1 cellular context compared by ENCODE assay signal in the genomic region with DNA sequence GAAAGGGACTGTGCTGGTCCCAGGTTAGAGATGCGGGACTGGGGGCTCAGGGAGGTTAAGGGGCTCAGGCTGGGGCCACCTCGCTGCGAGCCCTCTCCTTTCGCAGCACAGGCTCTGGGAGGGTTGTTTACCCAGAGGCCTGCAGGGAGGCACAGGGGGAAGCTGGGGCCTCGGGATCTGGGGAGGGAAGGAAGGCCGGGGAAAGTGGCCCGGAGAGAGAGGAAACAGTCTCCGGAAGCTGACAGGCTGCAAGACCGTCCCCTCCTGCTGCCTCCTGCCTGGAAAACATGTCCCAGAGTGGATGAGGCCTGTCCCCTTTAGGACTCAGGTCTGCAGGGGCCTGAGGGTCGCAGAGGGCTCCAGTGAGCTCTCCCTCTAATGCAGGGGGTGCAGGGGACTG.
TF ChIP-seq lines count a peak whose summit lies in the region.

No MANE protein-coding gene starts in this region.

TF ChIP-seq in HepG2, 621 proteins besides CTCF, POLR2A, EP300 and RAD21 (continued from another document and continues in another):
- TF ChIP-seq, protein P1, sequence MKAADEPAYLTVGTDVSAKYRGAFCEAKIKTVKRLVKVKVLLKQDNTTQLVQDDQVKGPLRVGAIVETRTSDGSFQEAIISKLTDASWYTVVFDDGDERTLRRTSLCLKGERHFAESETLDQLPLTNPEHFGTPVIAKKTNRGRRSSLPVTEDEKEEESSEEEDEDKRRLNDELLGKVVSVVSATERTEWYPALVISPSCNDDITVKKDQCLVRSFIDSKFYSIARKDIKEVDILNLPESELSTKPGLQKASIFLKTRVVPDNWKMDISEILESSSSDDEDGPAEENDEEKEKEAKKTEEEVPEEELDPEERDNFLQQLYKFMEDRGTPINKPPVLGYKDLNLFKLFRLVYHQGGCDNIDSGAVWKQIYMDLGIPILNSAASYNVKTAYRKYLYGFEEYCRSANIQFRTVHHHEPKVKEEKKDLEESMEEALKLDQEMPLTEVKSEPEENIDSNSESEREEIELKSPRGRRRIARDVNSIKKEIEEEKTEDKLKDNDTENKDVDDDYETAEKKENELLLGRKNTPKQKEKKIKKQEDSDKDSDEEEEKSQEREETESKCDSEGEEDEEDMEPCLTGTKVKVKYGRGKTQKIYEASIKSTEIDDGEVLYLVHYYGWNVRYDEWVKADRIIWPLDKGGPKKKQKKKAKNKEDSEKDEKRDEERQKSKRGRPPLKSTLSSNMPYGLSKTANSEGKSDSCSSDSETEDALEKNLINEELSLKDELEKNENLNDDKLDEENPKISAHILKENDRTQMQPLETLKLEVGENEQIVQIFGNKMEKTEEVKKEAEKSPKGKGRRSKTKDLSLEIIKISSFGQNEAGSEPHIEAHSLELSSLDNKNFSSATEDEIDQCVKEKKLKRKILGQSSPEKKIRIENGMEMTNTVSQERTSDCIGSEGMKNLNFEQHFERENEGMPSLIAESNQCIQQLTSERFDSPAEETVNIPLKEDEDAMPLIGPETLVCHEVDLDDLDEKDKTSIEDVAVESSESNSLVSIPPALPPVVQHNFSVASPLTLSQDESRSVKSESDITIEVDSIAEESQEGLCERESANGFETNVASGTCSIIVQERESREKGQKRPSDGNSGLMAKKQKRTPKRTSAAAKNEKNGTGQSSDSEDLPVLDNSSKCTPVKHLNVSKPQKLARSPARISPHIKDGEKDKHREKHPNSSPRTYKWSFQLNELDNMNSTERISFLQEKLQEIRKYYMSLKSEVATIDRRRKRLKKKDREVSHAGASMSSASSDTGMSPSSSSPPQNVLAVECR (CRISPR knock-in tag; IDR thresholded peaks at IDR 0.05; ENCODE audit: borderline replicate concordance): peak; percentile 23; the same call in 1 of the 2 replicates
- TF ChIP-seq RNF2 (conservative IDR thresholded peaks at IDR 0.05; ENCODE audit: low read depth) (no peak), ZNF670 (CRISPR knock-in tag; IDR thresholded peaks at IDR 0.05; ENCODE audit: borderline replicate concordance) (no peak), SNAPC2 (CRISPR knock-in tag; IDR thresholded peaks at IDR 0.05) (no peak), ZNF839 (CRISPR knock-in tag; IDR thresholded peaks at IDR 0.05; ENCODE audit: borderline replicate concordance) (no peak), KDM6A (CRISPR knock-in tag; IDR thresholded peaks at IDR 0.05; ENCODE audit: low read depth) (peak; percentile 64; the same call in 1 of the 2 replicates), TP53 (CRISPR knock-in tag; conservative IDR thresholded peaks at IDR 0.05) (no peak), DNMT1 (CRISPR knock-in tag; IDR thresholded peaks at IDR 0.05) (no peak), TRIM24 (CRISPR knock-in tag; IDR thresholded peaks at IDR 0.05) (no peak), ZNF766 (CRISPR knock-in tag; IDR thresholded peaks at IDR 0.05; ENCODE audit: borderline replicate concordance) (no peak), KAT8 (CRISPR knock-in tag; IDR thresholded peaks at IDR 0.05) (0 out of 2 replicates have a peak, but pooled peaks have one; percentile 30), ZNF674 (CRISPR knock-in tag; IDR thresholded peaks at IDR 0.05; ENCODE audit: low read depth) (no peak), ZNF335 (CRISPR knock-in tag; IDR thresholded peaks at IDR 0.05) (no peak), ZFX (CRISPR knock-in tag; IDR thresholded peaks at IDR 0.05; ENCODE audit: low read depth) (peak; percentile 74), HNF4A (CRISPR knock-in tag; IDR thresholded peaks at IDR 0.05) (no peak), ZBTB21 (CRISPR knock-in tag; IDR thresholded peaks at IDR 0.05) (no peak), ARID2 (CRISPR knock-in tag; IDR thresholded peaks at IDR 0.05; ENCODE audit: borderline replicate concordance) (no peak), SMAD3 (CRISPR knock-in tag; IDR thresholded peaks at IDR 0.05) (no peak), PTBP1 (IDR thresholded peaks at IDR 0.05; ENCODE audit: low read depth, low read length, poor library complexity, severe bottlenecking) (no peak), ZNF543 (CRISPR knock-in tag; IDR thresholded peaks at IDR 0.05) (0 out of 2 replicates have a peak, but pooled peaks have one; percentile 55), ZNF34 (CRISPR knock-in tag; IDR thresholded peaks at IDR 0.05; ENCODE audit: borderline replicate concordance) (no peak), ZNF614 (CRISPR knock-in tag; IDR thresholded peaks at IDR 0.05; ENCODE audit: borderline replicate concordance) (no peak), GABPA (IDR thresholded peaks at IDR 0.05; ENCODE audit: low read depth, low read length) (0 out of 2 replicates have a peak, but pooled peaks have one; percentile 25), GABPA (CRISPR knock-in tag; IDR thresholded peaks at IDR 0.05; ENCODE audit: low read depth) (peak; percentile 66), REXO4 (CRISPR knock-in tag; IDR thresholded peaks at IDR 0.05; ENCODE audit: borderline replicate concordance) (no peak), SNAI1 (CRISPR knock-in tag; IDR thresholded peaks at IDR 0.05; ENCODE audit: borderline replicate concordance) (no peak), ZNF790 (CRISPR knock-in tag; IDR thresholded peaks at IDR 0.05; ENCODE audit: borderline replicate concordance) (no peak), ZNF563 (CRISPR knock-in tag; IDR thresholded peaks at IDR 0.05) (0 out of 2 replicates have a peak, but pooled peaks have one; percentile 34), MTA3 (CRISPR knock-in tag; IDR thresholded peaks at IDR 0.05) (no peak), PHF8 (CRISPR knock-in tag; IDR thresholded peaks at IDR 0.05) (no peak)
- TF ChIP-seq, protein P2, sequence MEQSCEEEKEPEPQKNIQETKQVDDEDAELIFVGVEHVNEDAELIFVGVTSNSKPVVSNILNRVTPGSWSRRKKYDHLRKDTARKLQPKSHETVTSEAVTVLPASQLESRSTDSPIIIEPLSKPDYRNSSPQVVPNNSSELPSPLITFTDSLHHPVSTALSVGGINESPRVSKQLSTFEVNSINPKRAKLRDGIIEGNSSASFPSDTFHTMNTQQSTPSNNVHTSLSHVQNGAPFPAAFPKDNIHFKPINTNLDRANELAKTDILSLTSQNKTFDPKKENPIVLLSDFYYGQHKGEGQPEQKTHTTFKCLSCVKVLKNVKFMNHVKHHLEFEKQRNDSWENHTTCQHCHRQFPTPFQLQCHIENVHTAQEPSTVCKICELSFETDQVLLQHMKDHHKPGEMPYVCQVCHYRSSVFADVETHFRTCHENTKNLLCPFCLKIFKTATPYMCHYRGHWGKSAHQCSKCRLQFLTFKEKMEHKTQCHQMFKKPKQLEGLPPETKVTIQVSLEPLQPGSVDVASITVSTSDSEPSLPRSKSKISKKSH (CRISPR knock-in tag; IDR thresholded peaks at IDR 0.05; ENCODE audit: borderline replicate concordance): no peak
- TF ChIP-seq, protein P3, sequence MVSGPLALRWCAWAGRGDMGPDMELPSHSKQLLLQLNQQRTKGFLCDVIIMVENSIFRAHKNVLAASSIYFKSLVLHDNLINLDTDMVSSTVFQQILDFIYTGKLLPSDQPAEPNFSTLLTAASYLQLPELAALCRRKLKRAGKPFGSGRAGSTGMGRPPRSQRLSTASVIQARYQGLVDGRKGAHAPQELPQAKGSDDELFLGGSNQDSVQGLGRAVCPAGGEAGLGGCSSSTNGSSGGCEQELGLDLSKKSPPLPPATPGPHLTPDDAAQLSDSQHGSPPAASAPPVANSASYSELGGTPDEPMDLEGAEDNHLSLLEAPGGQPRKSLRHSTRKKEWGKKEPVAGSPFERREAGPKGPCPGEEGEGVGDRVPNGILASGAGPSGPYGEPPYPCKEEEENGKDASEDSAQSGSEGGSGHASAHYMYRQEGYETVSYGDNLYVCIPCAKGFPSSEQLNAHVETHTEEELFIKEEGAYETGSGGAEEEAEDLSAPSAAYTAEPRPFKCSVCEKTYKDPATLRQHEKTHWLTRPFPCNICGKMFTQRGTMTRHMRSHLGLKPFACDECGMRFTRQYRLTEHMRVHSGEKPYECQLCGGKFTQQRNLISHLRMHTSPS (CRISPR knock-in tag; IDR thresholded peaks at IDR 0.05; ENCODE audit: low read depth): no peak
- TF ChIP-seq, protein P4, sequence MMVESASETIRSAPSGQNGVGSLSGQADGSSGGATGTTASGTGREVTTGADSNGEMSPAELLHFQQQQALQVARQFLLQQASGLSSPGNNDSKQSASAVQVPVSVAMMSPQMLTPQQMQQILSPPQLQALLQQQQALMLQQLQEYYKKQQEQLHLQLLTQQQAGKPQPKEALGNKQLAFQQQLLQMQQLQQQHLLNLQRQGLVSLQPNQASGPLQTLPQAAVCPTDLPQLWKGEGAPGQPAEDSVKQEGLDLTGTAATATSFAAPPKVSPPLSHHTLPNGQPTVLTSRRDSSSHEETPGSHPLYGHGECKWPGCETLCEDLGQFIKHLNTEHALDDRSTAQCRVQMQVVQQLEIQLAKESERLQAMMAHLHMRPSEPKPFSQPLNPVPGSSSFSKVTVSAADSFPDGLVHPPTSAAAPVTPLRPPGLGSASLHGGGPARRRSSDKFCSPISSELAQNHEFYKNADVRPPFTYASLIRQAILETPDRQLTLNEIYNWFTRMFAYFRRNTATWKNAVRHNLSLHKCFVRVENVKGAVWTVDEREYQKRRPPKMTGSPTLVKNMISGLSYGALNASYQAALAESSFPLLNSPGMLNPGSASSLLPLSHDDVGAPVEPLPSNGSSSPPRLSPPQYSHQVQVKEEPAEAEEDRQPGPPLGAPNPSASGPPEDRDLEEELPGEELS (CRISPR knock-in tag; IDR thresholded peaks at IDR 0.05): peak; percentile 54; the same call in 1 of the 2 replicates
- TF ChIP-seq, protein P5, sequence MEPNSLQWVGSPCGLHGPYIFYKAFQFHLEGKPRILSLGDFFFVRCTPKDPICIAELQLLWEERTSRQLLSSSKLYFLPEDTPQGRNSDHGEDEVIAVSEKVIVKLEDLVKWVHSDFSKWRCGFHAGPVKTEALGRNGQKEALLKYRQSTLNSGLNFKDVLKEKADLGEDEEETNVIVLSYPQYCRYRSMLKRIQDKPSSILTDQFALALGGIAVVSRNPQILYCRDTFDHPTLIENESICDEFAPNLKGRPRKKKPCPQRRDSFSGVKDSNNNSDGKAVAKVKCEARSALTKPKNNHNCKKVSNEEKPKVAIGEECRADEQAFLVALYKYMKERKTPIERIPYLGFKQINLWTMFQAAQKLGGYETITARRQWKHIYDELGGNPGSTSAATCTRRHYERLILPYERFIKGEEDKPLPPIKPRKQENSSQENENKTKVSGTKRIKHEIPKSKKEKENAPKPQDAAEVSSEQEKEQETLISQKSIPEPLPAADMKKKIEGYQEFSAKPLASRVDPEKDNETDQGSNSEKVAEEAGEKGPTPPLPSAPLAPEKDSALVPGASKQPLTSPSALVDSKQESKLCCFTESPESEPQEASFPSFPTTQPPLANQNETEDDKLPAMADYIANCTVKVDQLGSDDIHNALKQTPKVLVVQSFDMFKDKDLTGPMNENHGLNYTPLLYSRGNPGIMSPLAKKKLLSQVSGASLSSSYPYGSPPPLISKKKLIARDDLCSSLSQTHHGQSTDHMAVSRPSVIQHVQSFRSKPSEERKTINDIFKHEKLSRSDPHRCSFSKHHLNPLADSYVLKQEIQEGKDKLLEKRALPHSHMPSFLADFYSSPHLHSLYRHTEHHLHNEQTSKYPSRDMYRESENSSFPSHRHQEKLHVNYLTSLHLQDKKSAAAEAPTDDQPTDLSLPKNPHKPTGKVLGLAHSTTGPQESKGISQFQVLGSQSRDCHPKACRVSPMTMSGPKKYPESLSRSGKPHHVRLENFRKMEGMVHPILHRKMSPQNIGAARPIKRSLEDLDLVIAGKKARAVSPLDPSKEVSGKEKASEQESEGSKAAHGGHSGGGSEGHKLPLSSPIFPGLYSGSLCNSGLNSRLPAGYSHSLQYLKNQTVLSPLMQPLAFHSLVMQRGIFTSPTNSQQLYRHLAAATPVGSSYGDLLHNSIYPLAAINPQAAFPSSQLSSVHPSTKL (CRISPR knock-in tag; IDR thresholded peaks at IDR 0.05): peak; percentile 40
- TF ChIP-seq, protein P6, sequence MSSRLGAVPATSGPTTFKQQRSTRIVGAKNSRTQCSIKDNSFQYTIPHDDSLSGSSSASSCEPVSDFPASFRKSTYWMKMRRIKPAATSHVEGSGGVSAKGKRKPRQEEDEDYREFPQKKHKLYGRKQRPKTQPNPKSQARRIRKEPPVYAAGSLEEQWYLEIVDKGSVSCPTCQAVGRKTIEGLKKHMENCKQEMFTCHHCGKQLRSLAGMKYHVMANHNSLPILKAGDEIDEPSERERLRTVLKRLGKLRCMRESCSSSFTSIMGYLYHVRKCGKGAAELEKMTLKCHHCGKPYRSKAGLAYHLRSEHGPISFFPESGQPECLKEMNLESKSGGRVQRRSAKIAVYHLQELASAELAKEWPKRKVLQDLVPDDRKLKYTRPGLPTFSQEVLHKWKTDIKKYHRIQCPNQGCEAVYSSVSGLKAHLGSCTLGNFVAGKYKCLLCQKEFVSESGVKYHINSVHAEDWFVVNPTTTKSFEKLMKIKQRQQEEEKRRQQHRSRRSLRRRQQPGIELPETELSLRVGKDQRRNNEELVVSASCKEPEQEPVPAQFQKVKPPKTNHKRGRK (CRISPR knock-in tag; IDR thresholded peaks at IDR 0.05): no peak
- TF ChIP-seq, protein P7, sequence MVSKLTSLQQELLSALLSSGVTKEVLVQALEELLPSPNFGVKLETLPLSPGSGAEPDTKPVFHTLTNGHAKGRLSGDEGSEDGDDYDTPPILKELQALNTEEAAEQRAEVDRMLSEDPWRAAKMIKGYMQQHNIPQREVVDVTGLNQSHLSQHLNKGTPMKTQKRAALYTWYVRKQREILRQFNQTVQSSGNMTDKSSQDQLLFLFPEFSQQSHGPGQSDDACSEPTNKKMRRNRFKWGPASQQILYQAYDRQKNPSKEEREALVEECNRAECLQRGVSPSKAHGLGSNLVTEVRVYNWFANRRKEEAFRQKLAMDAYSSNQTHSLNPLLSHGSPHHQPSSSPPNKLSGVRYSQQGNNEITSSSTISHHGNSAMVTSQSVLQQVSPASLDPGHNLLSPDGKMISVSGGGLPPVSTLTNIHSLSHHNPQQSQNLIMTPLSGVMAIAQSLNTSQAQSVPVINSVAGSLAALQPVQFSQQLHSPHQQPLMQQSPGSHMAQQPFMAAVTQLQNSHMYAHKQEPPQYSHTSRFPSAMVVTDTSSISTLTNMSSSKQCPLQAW (CRISPR knock-in tag; IDR thresholded peaks at IDR 0.05): peak; percentile 64; the same call in 1 of the 2 replicates
- TF ChIP-seq, protein P8, sequence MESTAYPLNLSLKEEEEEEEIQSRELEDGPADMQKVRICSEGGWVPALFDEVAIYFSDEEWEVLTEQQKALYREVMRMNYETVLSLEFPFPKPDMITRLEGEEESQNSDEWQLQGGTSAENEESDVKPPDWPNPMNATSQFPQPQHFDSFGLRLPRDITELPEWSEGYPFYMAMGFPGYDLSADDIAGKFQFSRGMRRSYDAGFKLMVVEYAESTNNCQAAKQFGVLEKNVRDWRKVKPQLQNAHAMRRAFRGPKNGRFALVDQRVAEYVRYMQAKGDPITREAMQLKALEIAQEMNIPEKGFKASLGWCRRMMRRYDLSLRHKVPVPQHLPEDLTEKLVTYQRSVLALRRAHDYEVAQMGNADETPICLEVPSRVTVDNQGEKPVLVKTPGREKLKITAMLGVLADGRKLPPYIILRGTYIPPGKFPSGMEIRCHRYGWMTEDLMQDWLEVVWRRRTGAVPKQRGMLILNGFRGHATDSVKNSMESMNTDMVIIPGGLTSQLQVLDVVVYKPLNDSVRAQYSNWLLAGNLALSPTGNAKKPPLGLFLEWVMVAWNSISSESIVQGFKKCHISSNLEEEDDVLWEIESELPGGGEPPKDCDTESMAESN (CRISPR knock-in tag; conservative IDR thresholded peaks at IDR 0.05): no peak
- TF ChIP-seq, protein P9, sequence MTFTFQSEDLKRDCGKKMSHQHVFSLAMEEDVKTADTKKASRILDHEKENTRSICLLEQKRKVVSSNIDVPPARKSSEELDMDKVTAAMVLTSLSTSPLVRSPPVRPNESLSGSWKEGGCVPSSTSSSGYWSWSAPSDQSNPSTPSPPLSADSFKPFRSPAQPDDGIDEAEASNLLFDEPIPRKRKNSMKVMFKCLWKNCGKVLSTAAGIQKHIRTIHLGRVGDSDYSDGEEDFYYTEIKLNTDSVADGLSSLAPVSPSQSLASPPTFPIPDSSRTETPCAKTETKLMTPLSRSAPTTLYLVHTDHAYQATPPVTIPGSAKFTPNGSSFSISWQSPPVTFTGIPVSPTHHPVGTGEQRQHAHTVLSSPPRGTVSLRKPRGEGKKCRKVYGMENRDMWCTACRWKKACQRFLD (CRISPR knock-in tag; IDR thresholded peaks at IDR 0.05; ENCODE audit: borderline replicate concordance): no peak
